ENCODE assay signal across 5 cellular contexts in genomic region chr14:29990993-29991392, GRCh38.
"Had no signal": no experiment of that assay in that cellular context is flagged by ENCODE, and none has a peak within 500 bp of the region (broad histone marks: within the 10 kb centered on the region; RNA-seq: fewer than 3 reads in every experiment).

No MANE protein-coding gene starts in this region.

- H3K27ac ChIP-seq: HL-60, KMS-11 had no signal

- DNase-seq: Karpas-422, KBM-7, KG1 had no signal

- H3K9ac ChIP-seq: KMS-11 had no signal

- H3K4me2 ChIP-seq: KMS-11 had no signal
